In the genomic region with DNA sequence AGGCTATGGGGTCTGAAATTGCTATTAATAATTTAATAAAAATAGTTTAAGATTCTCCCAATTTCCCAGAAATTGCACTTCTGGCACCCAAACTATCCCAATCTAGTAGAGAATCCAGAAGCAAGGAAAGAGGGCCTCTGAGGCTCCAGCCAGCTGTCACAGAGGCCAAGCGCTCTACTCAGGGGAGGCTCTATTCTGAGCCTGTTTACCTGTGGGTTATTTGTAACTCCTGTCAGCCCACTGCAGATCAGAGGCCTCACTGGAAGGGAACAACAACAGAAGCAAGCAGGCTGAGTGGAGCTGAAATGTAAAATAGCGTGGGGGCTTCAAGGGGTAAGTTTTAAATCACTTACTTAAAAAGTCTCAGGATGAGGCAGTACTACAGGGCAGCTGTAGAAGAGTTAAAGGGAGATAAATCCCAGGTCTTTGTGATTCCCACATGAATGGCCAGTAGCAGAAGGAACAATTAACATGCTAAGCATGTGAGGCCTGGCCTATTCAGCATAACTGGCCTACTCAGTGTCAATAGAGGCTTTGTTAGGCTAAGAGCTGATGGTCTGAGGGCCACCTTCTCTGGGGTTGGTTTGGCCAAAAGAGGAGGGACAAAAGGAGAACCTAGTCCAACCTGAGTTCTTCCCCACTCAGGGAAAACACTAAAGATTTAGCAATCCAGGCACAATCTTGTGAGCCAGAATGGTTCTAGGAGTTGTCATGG, we compare ENCODE assay signal across 19 cellular contexts. TPM values are rescaled to one million over a fixed set of nuclear protein-coding genes. Genes with fewer than 3 reads are reported as not detected.
A peak's percentile ranks its signal among the peaks of the same experiment; 100 is the strongest.
DNase-seq lines count a peak whose midpoint lies in the region; ATAC-seq and TF ChIP-seq lines count a peak whose summit lies in the region.
"Had no signal": no experiment of that assay in that cellular context is flagged by ENCODE, and none has a peak within 500 bp of the region (broad histone marks: within the 10 kb centered on the region; RNA-seq: fewer than 3 reads in every experiment).

No MANE protein-coding gene starts in this region.

- peak overlapping the region; percentile 96 for H3K27ac Mint-ChIP-seq in WTC11

- H3K4me3 ChIP-seq in osteoblast (ENCODE audit: insufficient read depth, low read length): no peak overlapping the region
- no peak overlapping the region for H3K4me3 ChIP-seq in esophagus squamous epithelium
- H3K4me3 ChIP-seq: ascending aorta, K562 had no signal

- H3K27me3 Mint-ChIP-seq in WTC11 (ENCODE audit: low read depth): no peaks in the 10 kb centered on the region

- TF ChIP-seq CTCF in WTC11 (IDR thresholded peaks at IDR 0.05) (no peak), osteoblast (IDR thresholded peaks at IDR 0.05; ENCODE audit: extremely low read depth, low read depth, low read length) (no peak), esophagus squamous epithelium (IDR thresholded peaks at IDR 0.05) (no peak)

- H3K4me3 Mint-ChIP-seq in WTC11: 0 out of 2 replicates have a peak overlapping the region, but pooled peaks have one; percentile 17

- H3K4me2 ChIP-seq in osteoblast (ENCODE audit: insufficient read depth, low read length): no peak overlapping the region

- DNase-seq in WTC11 (ENCODE audit: low spot score) (no peak), hypothalamus (lab: John Stamatoyannopoulos, UW) (peak in 28 of 51 donors; percentile 13 to 76 (median 36)), osteoblast (ENCODE audit: insufficient read length, low spot score, missing footprints) (peak; percentile 39), NOMO-1 (lab: John Stamatoyannopoulos, UW; ENCODE audit: unreplicated experiment in 2 of 2) (no peak), esophagus squamous epithelium (lab: John Stamatoyannopoulos, UW) (no peak)
- DNase-seq: GDM1; NCI-H1436 treated with DMSO at 0.1 percent for 48 hours; NCI-H524; PC-3; retina; stimulated activated CD4-positive, alpha-beta T cell treated with anti-CD3 and anti-CD28 coated beads, Interleukin-2, amount 100 ng/mL, for 24 hours; SW 1271 had no signal

- no peak for TF ChIP-seq POLR2A in esophagus squamous epithelium (IDR thresholded peaks at IDR 0.05)

- H3K27ac ChIP-seq in osteoblast (ENCODE audit: low read depth, low read length) (no peak overlapping the region), esophagus squamous epithelium (no peak overlapping the region)
- H3K27ac ChIP-seq: ascending aorta, C4-2B, VCaP had no signal

- H3K9me3 Mint-ChIP-seq in WTC11: no peaks in the 10 kb centered on the region

- WGBS in esophagus squamous epithelium, 2 donors: 93 to 94% methylated on average over 2 of the region's 2 CpGs

- H3K4me1 ChIP-seq in ES-I3 (ENCODE audit: insufficient read depth, low read length): peaks cover 21% of the 10 kb centered on the region
- H3K4me1 ChIP-seq in osteoblast (ENCODE audit: insufficient read depth, low read length): no peaks in the 10 kb centered on the region
- peaks cover 0 to under 1% (median 0%) of the 10 kb centered on the region in 3 donors for H3K4me1 ChIP-seq in esophagus squamous epithelium
- H3K4me1 ChIP-seq: ascending aorta had no signal

- POLR2A ChIA-PET in WTC11 (lab: Charles Lee): interaction anchor here (0.7 to 2.7 kb wide), 6 partner anchors 12 to 299 kb away, joined by 3 to 16 read pairs (median 4); a partner anchor contains a TSS

- CTCF ChIA-PET in WTC11 (lab: Charles Lee): interaction anchor here (0.7 to 5.5 kb wide), 7 partner anchors 11 to 299 kb away, joined by 3 to 36 read pairs (median 4); a partner anchor contains a TSS

- no peaks in the 10 kb centered on the region for H3K79me2 ChIP-seq in osteoblast (ENCODE audit: insufficient read depth, low read length)

- peak; percentile 80 for ATAC-seq in WTC11
- ATAC-seq in HG02884 (IDR thresholded peaks at IDR 0.05; ENCODE audit: unreplicated experiment): no peak
- ATAC-seq in HG02840 (IDR thresholded peaks at IDR 0.05; ENCODE audit: low FRiP score, unreplicated experiment): no peak
- ATAC-seq: K562, PC-3 had no signal

- H3K36me3 ChIP-seq in ES-I3 (ENCODE audit: insufficient read depth, low read length): peaks cover 22% of the 10 kb centered on the region
- peaks cover 80% of the 10 kb centered on the region for H3K36me3 ChIP-seq in osteoblast (ENCODE audit: insufficient read depth, low read length)
- peaks cover 32 to 100% (median 93%) of the 10 kb centered on the region in 3 donors for H3K36me3 ChIP-seq in esophagus squamous epithelium

- H3K4me1 Mint-ChIP-seq in WTC11: peaks cover 30% of the 10 kb centered on the region

- peak overlapping the region; percentile 5; the same call in 1 of the 2 replicates for H3K9ac ChIP-seq in ES-I3 (ENCODE audit: low read depth, low read length)

- H3K27me3 ChIP-seq in osteoblast (ENCODE audit: insufficient read depth, low read length) (no peaks in the 10 kb centered on the region), esophagus squamous epithelium (no peaks in the 10 kb centered on the region)
- H3K27me3 ChIP-seq: ascending aorta had no signal

- no peaks in the 10 kb centered on the region for H4K20me1 ChIP-seq in osteoblast (ENCODE audit: insufficient read depth, low read length)

- peaks cover 51% of the 10 kb centered on the region for H3K36me3 Mint-ChIP-seq in WTC11

- no peak overlapping the region for H2AFZ ChIP-seq in osteoblast (ENCODE audit: low read length)

- intact Hi-C loops in esophagus squamous epithelium (cut with DNase I): no loop called here

- H3K9me3 ChIP-seq in ES-I3 (ENCODE audit: control insufficient read depth, insufficient read depth, low read length): no peaks in the 10 kb centered on the region
- no peaks in the 10 kb centered on the region for H3K9me3 ChIP-seq in osteoblast (ENCODE audit: low read depth, low read length)
- H3K9me3 ChIP-seq in esophagus squamous epithelium: no peaks in the 10 kb centered on the region
- H3K9me3 ChIP-seq: ascending aorta had no signal

TF ChIP-seq in WTC11, 78 proteins besides CTCF, POLR2A, EP300 and RAD21:
- TF ChIP-seq ZNF317 (CRISPR knock-in tag; IDR thresholded peaks at IDR 0.05; ENCODE audit: borderline replicate concordance, low read depth) (no peak), FOXP1 (CRISPR knock-in tag; IDR thresholded peaks at IDR 0.05; ENCODE audit: borderline replicate concordance) (no peak), FOXK1 (CRISPR knock-in tag; IDR thresholded peaks at IDR 0.05) (0 out of 2 replicates have a peak, but pooled peaks have one; percentile 33), ZNF423 (CRISPR knock-in tag; IDR thresholded peaks at IDR 0.05) (no peak), TCF7 (CRISPR knock-in tag; IDR thresholded peaks at IDR 0.05; ENCODE audit: low read depth) (no peak)
- TF ChIP-seq, protein P1, sequence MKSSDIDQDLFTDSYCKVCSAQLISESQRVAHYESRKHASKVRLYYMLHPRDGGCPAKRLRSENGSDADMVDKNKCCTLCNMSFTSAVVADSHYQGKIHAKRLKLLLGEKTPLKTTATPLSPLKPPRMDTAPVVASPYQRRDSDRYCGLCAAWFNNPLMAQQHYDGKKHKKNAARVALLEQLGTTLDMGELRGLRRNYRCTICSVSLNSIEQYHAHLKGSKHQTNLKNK (CRISPR knock-in tag; IDR thresholded peaks at IDR 0.05): 0 out of 2 replicates have a peak, but pooled peaks have one; percentile 32
- TF ChIP-seq, protein P2, sequence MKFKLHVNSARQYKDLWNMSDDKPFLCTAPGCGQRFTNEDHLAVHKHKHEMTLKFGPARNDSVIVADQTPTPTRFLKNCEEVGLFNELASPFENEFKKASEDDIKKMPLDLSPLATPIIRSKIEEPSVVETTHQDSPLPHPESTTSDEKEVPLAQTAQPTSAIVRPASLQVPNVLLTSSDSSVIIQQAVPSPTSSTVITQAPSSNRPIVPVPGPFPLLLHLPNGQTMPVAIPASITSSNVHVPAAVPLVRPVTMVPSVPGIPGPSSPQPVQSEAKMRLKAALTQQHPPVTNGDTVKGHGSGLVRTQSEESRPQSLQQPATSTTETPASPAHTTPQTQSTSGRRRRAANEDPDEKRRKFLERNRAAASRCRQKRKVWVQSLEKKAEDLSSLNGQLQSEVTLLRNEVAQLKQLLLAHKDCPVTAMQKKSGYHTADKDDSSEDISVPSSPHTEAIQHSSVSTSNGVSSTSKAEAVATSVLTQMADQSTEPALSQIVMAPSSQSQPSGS (CRISPR knock-in tag; IDR thresholded peaks at IDR 0.05; ENCODE audit: borderline replicate concordance, low read depth): no peak
- TF ChIP-seq, protein P3, sequence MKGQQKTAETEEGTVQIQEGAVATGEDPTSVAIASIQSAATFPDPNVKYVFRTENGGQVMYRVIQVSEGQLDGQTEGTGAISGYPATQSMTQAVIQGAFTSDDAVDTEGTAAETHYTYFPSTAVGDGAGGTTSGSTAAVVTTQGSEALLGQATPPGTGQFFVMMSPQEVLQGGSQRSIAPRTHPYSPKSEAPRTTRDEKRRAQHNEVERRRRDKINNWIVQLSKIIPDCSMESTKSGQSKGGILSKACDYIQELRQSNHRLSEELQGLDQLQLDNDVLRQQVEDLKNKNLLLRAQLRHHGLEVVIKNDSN (CRISPR knock-in tag; IDR thresholded peaks at IDR 0.05): no peak

RNA-seq across cellular contexts. Expression of a gene that starts 12.8 kb away (rescaled TPM):
- 54.1 to 56.8 TPM (median 55.1 TPM) in 3 replicates for total RNA-seq in WTC11 (2021)
- total RNA-seq in osteoblast: 15.9 and 16.5 TPM in 2 replicates
- 10 to 100 TPM; 16.5 to 28.5 (median 18.3) TPM for total RNA-seq in esophagus squamous epithelium

RNA-seq across cellular contexts. Expression of a gene that starts 32.3 kb away (rescaled TPM):
- 25.6 to 33.6 TPM (median 30.5 TPM) in 3 replicates for total RNA-seq in WTC11 (2021)
- 43.3 and 43.8 TPM in 2 replicates for total RNA-seq in osteoblast
- 10 to 100 TPM; 34.0 to 63.4 (median 56.0) TPM for total RNA-seq in esophagus squamous epithelium

RNA-seq across cellular contexts. Expression of a gene that starts 40.4 kb away (rescaled TPM):
- total RNA-seq in WTC11 (2021) (184 to 202 TPM (median 186 TPM) in 3 replicates), osteoblast (140 and 150 TPM in 2 replicates), esophagus squamous epithelium (100 to 1,000 TPM in 3 of 4 donors, 10 to 100 TPM in 1; 78.2 to 117 (median 109) TPM)

RNA-seq across cellular contexts. Expression of a gene that starts 52.1 kb away (rescaled TPM):
- 59.2 to 69.2 TPM (median 67.7 TPM) in 3 replicates for total RNA-seq in WTC11 (2021)
- 22.4 and 24.2 TPM in 2 replicates for total RNA-seq in osteoblast
- 10 to 100 TPM; 13.2 to 59.6 (median 24.5) TPM for total RNA-seq in esophagus squamous epithelium

Comparison
In these comparisons a context has a peak if more than half of its experiments do, and no peak if none do; other contexts are left out.
1. DNase-seq: peak in hypothalamus (28 of 51) and osteoblast (single experiment); none in WTC11 (single experiment), NOMO-1 (0 of 2) and esophagus squamous epithelium (single experiment).